1 cellular context compared by ENCODE assay signal in genomic region chr3:170037463-170038433, GRCh38.
TF ChIP-seq lines count a peak whose summit lies in the region.

Gene GPR160 (plus strand): TSS chr3:170037995. CDS start chr3:170083973, 45,978 bp downstream.

TF ChIP-seq in K562, 482 proteins besides CTCF, POLR2A, EP300 and RAD21 (continued from another document and continues in another):
- TF ChIP-seq ZNF592 (IDR thresholded peaks at IDR 0.05): peak; percentile 41; the same call in 1 of the 2 replicates
- no peak for TF ChIP-seq ZNF511 (CRISPR knock-in tag; IDR thresholded peaks at IDR 0.05)
- TF ChIP-seq EP400 (IDR thresholded peaks at IDR 0.05): peak; percentile 38; the same call in 1 of the 2 replicates
- TF ChIP-seq NCOA6 (IDR thresholded peaks at IDR 0.05): peak; percentile 88
- TF ChIP-seq PCBP1 (IDR thresholded peaks at IDR 0.05; ENCODE audit: low read depth, low read length, poor library complexity, severe bottlenecking): no peak
- no peak for TF ChIP-seq ZNF282 (CRISPR knock-in tag; IDR thresholded peaks at IDR 0.05)
- no peak for TF ChIP-seq ZNF324 (CRISPR knock-in tag; IDR thresholded peaks at IDR 0.05)
- no peak for TF ChIP-seq SNIP1 (IDR thresholded peaks at IDR 0.05; ENCODE audit: low read depth)
- no peak for TF ChIP-seq POLR3A (IDR thresholded peaks at IDR 0.05; ENCODE audit: borderline replicate concordance, extremely low read depth, insufficient read depth, insufficient read length)
- TF ChIP-seq MECOM (CRISPR knock-in tag; IDR thresholded peaks at IDR 0.05): no peak
- TF ChIP-seq FOXM1 (IDR thresholded peaks at IDR 0.05; ENCODE audit: low read depth): no peak
- no peak for TF ChIP-seq FOXM1 (CRISPR knock-in tag; IDR thresholded peaks at IDR 0.05; ENCODE audit: low read depth)
- 0 out of 2 replicates have a peak, but pooled peaks have one; percentile 21 for TF ChIP-seq JUND (IDR thresholded peaks at IDR 0.05; ENCODE audit: borderline replicate concordance, low read depth, low read length)
- no peak for TF ChIP-seq JUND (tag; IDR thresholded peaks at IDR 0.05; ENCODE audit: borderline replicate concordance, low read depth, low read length)
- TF ChIP-seq MIER1 (IDR thresholded peaks at IDR 0.05; ENCODE audit: low read depth): no peak
- TF ChIP-seq HBP1 (CRISPR knock-in tag; IDR thresholded peaks at IDR 0.05): no peak
- no peak for TF ChIP-seq ZNF518B (CRISPR knock-in tag; IDR thresholded peaks at IDR 0.05)
- no peak for TF ChIP-seq NR2C2 (CRISPR knock-in tag; IDR thresholded peaks at IDR 0.05)
- TF ChIP-seq NR2C2 (tag; IDR thresholded peaks at IDR 0.05): 0 out of 2 replicates have a peak, but pooled peaks have one; percentile 16
- no peak for TF ChIP-seq MXD1 (CRISPR knock-in tag; IDR thresholded peaks at IDR 0.05; ENCODE audit: borderline replicate concordance, poor library complexity, severe bottlenecking)
- TF ChIP-seq SMARCA4 (IDR thresholded peaks at IDR 0.05): no peak
- TF ChIP-seq ILK (tag; IDR thresholded peaks at IDR 0.05; ENCODE audit: borderline replicate concordance, low read depth): no peak
- TF ChIP-seq CLOCK (CRISPR knock-in tag; IDR thresholded peaks at IDR 0.05; ENCODE audit: borderline replicate concordance): no peak
- peak; percentile 70 for TF ChIP-seq ADNP (tag; IDR thresholded peaks at IDR 0.05)
- no peak for TF ChIP-seq TSC22D4 (tag; IDR thresholded peaks at IDR 0.05)
- TF ChIP-seq CBX5 (IDR thresholded peaks at IDR 0.05; ENCODE audit: borderline replicate concordance, low read depth): no peak
- TF ChIP-seq SAP30 (IDR thresholded peaks at IDR 0.05; ENCODE audit: borderline replicate concordance, insufficient read depth, low read depth, low read length, poor library complexity, severe bottlenecking): no peak
- no peak for TF ChIP-seq MEF2D (tag; conservative IDR thresholded peaks at IDR 0.05; ENCODE audit: low read depth)
- TF ChIP-seq ESRRA (IDR thresholded peaks at IDR 0.05; ENCODE audit: borderline replicate concordance, low read depth): 0 out of 2 replicates have a peak, but pooled peaks have one; percentile 32
- no peak for TF ChIP-seq CBX2 (IDR thresholded peaks at IDR 0.05; ENCODE audit: insufficient read depth, low read length, poor library complexity, severe bottlenecking)
- TF ChIP-seq CBFB (CRISPR knock-in tag; IDR thresholded peaks at IDR 0.05): no peak
- no peak for TF ChIP-seq ZNF143 (CRISPR knock-in tag; IDR thresholded peaks at IDR 0.05)
- TF ChIP-seq ZNF316 (IDR thresholded peaks at IDR 0.05): no peak
- no peak; the same call in 1 of the 2 replicates for TF ChIP-seq EGR1 (conservative IDR thresholded peaks at IDR 0.05)
- peak in 1 of 2 experiments; percentile 34; a peak in 1 of 3 replicates for TF ChIP-seq CBX3 (IDR thresholded peaks at IDR 0.05; ENCODE audit: borderline replicate concordance in 1 of 2, low read length in 2 of 2)
- no peak for TF ChIP-seq U2AF2 (optimal IDR thresholded peaks at IDR 0.05; ENCODE audit: low read depth, low read length)
- no peak for TF ChIP-seq USF1 (CRISPR knock-in tag; IDR thresholded peaks at IDR 0.05)
- no peak for TF ChIP-seq ETS2 (tag; IDR thresholded peaks at IDR 0.05; ENCODE audit: borderline replicate concordance, poor library complexity, severe bottlenecking)
